1 cellular context compared by ENCODE assay signal in the genomic region with DNA sequence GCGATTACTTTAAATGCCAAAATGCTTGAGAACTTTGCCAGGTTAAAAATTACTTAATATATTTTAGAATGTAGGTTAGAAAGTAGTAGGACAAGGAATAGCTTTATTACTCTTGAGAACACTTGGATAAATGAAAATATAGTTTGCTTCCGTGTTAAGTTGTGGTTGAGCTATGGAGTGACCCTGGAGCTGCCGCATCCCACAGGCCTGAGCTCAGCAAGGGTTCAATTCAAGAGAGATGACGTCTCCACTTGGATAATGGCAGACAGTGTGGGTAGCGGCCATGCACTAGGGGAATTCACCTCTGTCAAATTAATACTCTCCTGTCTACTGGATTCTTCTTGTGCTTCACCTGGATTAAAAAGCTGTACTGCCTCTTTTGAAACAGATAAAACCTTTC.
TF ChIP-seq lines count a peak whose summit lies in the region.

No MANE protein-coding gene starts in this region.

TF ChIP-seq in GM23338, 12 proteins besides CTCF, POLR2A, EP300 and RAD21 (continued from another document):
- TF ChIP-seq, protein P1, sequence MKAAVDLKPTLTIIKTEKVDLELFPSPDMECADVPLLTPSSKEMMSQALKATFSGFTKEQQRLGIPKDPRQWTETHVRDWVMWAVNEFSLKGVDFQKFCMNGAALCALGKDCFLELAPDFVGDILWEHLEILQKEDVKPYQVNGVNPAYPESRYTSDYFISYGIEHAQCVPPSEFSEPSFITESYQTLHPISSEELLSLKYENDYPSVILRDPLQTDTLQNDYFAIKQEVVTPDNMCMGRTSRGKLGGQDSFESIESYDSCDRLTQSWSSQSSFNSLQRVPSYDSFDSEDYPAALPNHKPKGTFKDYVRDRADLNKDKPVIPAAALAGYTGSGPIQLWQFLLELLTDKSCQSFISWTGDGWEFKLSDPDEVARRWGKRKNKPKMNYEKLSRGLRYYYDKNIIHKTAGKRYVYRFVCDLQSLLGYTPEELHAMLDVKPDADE (IDR thresholded peaks at IDR 0.05) = no peak
- no peak for TF ChIP-seq ZNF114 (CRISPR knock-in tag; IDR thresholded peaks at IDR 0.05)
- TF ChIP-seq, protein P2, sequence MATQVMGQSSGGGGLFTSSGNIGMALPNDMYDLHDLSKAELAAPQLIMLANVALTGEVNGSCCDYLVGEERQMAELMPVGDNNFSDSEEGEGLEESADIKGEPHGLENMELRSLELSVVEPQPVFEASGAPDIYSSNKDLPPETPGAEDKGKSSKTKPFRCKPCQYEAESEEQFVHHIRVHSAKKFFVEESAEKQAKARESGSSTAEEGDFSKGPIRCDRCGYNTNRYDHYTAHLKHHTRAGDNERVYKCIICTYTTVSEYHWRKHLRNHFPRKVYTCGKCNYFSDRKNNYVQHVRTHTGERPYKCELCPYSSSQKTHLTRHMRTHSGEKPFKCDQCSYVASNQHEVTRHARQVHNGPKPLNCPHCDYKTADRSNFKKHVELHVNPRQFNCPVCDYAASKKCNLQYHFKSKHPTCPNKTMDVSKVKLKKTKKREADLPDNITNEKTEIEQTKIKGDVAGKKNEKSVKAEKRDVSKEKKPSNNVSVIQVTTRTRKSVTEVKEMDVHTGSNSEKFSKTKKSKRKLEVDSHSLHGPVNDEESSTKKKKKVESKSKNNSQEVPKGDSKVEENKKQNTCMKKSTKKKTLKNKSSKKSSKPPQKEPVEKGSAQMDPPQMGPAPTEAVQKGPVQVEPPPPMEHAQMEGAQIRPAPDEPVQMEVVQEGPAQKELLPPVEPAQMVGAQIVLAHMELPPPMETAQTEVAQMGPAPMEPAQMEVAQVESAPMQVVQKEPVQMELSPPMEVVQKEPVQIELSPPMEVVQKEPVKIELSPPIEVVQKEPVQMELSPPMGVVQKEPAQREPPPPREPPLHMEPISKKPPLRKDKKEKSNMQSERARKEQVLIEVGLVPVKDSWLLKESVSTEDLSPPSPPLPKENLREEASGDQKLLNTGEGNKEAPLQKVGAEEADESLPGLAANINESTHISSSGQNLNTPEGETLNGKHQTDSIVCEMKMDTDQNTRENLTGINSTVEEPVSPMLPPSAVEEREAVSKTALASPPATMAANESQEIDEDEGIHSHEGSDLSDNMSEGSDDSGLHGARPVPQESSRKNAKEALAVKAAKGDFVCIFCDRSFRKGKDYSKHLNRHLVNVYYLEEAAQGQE (IDR thresholded peaks at IDR 0.05; ENCODE audit: unreplicated experiment) = no peak
- no peak for TF ChIP-seq EZH2 (IDR thresholded peaks at IDR 0.05; ENCODE audit: low read depth, unreplicated experiment)
